In the genomic region with DNA sequence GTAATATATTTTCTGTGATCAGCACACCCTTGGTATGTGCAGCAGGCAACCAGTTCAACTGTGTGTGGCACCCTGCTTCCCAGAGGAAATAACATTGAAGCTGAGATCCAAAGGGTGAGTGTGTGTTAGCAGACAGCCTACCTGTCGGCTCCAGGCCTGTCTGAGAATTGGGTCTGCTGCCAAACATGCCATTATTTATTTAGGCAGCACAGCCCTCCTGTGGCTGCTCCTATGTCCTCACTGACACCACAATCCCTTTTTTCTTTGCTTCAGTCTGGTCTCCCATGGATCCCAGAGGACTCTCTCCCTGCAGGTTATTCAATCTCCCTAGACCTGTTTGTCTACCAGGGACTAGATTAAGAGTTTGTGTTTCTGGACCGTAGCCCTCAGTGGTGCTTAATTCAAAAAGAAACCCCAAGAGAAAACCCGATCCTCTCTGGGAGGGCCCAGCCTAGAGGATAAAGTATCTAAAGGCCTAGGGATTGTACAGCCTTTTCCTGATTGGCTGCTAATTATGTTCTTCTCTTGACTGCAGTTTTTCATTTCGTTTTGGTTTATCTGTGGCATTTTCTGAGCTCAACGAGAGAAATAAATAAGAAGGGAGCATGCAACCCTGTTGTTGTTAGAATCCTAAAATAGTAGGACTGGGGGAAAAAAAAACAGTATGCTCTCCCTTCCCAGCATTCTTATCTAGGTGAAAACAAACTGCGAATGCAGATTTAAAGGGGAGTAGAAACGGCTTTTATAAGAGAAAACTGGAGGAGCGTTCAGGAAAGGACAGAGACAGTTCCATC, we compare ENCODE assay signal across 8 cellular contexts. TPM values are rescaled to one million over a fixed set of nuclear protein-coding genes. Genes with fewer than 3 reads are reported as not detected.
DNase-seq lines count a peak whose midpoint lies in the region; ATAC-seq, FAIRE-seq and TF ChIP-seq lines count a peak whose summit lies in the region.

No MANE protein-coding gene starts in this region.

- no peak overlapping the region for H3K56ac ChIP-seq in H9 (ENCODE audit: insufficient read length, low read depth, low read length)

- H3K4me3 Mint-ChIP-seq in endodermal cell (peak overlapping the region; percentile 14), H9 (no peak overlapping the region)
- no peak overlapping the region for H3K4me3 Mint-ChIP-seq in naive thymus-derived CD4-positive, alpha-beta T cell

- WGBS in endodermal cell (ENCODE audit: insufficient coverage in 1 of 2, insufficient read length in 1 of 2), 2 experiments: 54 to 63% methylated on average over 4 to 8 of the region's 8 CpGs
- 22 to 28% methylated on average over 8 of the region's 8 CpGs for WGBS in pancreas, 2 donors
- no CpG with 5 or more reads among the region's 8 CpGs for WGBS in H9 (ENCODE audit: extremely low coverage, insufficient read length, low lambda C conversion rate)

- H2BK12ac ChIP-seq in H9 (ENCODE audit: insufficient read length, low read depth, low read length): no peak overlapping the region

- intact Hi-C loops in pancreas (cut with DNase I): loop anchor here in 1 of 3 donors (5.0 kb wide), 1 partner anchor 191 kb away; no protein-coding TSS in a partner anchor
- intact Hi-C loops in naive thymus-derived CD4-positive, alpha-beta T cell (cut with micrococcal nuclease): no loop called here

- H3K4me3 ChIP-seq in HFF-Myc (replicated peaks; ENCODE audit: low read depth, low read length) (no peak overlapping the region), endodermal cell (ENCODE audit: low read length) (peak overlapping the region; percentile 39), pancreas (no peak overlapping the region)
- H3K4me3 ChIP-seq in naive thymus-derived CD4-positive, alpha-beta T cell (ENCODE audit: low read length): no peak overlapping the region

- peaks cover 32% of the 10 kb centered on the region for H3K4me1 Mint-ChIP-seq in endodermal cell
- H3K4me1 Mint-ChIP-seq in H9: peaks cover 13 to 24% of the 10 kb centered on the region in 2 experiments
- H3K4me1 Mint-ChIP-seq in naive thymus-derived CD4-positive, alpha-beta T cell: no peaks in the 10 kb centered on the region

- no peaks in the 10 kb centered on the region for H3K79me1 ChIP-seq in H9 (ENCODE audit: insufficient read depth, low read depth, low read length, poor library complexity, severe bottlenecking)

- H3K27ac ChIP-seq in endodermal cell (ENCODE audit: low read depth, low read length) (no peak overlapping the region), pancreas (peak overlapping the region; percentile 19 to 72 (median 46)), H9 (ENCODE audit: insufficient read length, low read depth, low read length) (no peak overlapping the region)
- H3K27ac ChIP-seq in naive thymus-derived CD4-positive, alpha-beta T cell (ENCODE audit: low read depth, low read length): no peak overlapping the region

- H3K27me3 ChIP-seq in endodermal cell (ENCODE audit: control insufficient read depth, insufficient read depth, low read length, poor library complexity, severe bottlenecking): no peaks in the 10 kb centered on the region
- H3K27me3 ChIP-seq in pancreas: no peaks in the 10 kb centered on the region
- no peaks in the 10 kb centered on the region for H3K27me3 ChIP-seq in H9 (ENCODE audit: insufficient read depth, low read length)
- no peaks in the 10 kb centered on the region for H3K27me3 ChIP-seq in naive thymus-derived CD4-positive, alpha-beta T cell (ENCODE audit: control insufficient read depth in 2 of 2, insufficient read depth in 2 of 2, low read length in 2 of 2)

- H3K4me2 ChIP-seq in H9 (ENCODE audit: insufficient read depth, insufficient read length, low read length): no peak overlapping the region

- no peak overlapping the region for H4K5ac ChIP-seq in H9 (ENCODE audit: insufficient read length, low read depth, low read length)

- H3K36me3 Mint-ChIP-seq in endodermal cell (ENCODE audit: low read depth): no peaks in the 10 kb centered on the region
- H3K36me3 Mint-ChIP-seq in H9 (ENCODE audit: insufficient read depth in 1 of 3, low read depth in 3 of 3): no peaks in the 10 kb centered on the region
- H3K36me3 Mint-ChIP-seq in naive thymus-derived CD4-positive, alpha-beta T cell: no peaks in the 10 kb centered on the region

- H3K36me3 ChIP-seq in endodermal cell (ENCODE audit: control insufficient read depth, insufficient read depth, low read length): no peaks in the 10 kb centered on the region
- no peaks in the 10 kb centered on the region for H3K36me3 ChIP-seq in pancreas
- no peaks in the 10 kb centered on the region for H3K36me3 ChIP-seq in naive thymus-derived CD4-positive, alpha-beta T cell (ENCODE audit: control insufficient read depth in 2 of 3, insufficient read depth in 3 of 3, low read length in 3 of 3)

- H3K4me1 ChIP-seq in endodermal cell (ENCODE audit: control insufficient read depth, insufficient read depth, low read length): peaks cover 10% of the 10 kb centered on the region
- H3K4me1 ChIP-seq in pancreas: peaks cover 18 to 28% (median 24%) of the 10 kb centered on the region in 3 donors
- no peaks in the 10 kb centered on the region for H3K4me1 ChIP-seq in H9 (ENCODE audit: insufficient read depth, low read length)
- H3K4me1 ChIP-seq in naive thymus-derived CD4-positive, alpha-beta T cell (ENCODE audit: control insufficient read depth in 2 of 2, insufficient read depth in 2 of 2, low read length in 2 of 2): no peaks in the 10 kb centered on the region

- H2BK5ac ChIP-seq in H9 (ENCODE audit: insufficient read length, low read length): no peak overlapping the region

- H2AFZ ChIP-seq in H9 (ENCODE audit: low read length): no peak overlapping the region

- no peak overlapping the region for H2BK15ac ChIP-seq in H9 (ENCODE audit: low read depth, low read length)

- H4K8ac ChIP-seq in H9 (replicated peaks; ENCODE audit: insufficient read length, low read depth, low read length): no peak overlapping the region

- POLR2A ChIA-PET in naive thymus-derived CD4-positive, alpha-beta T cell (lab: Charles Lee): no interaction called here

- CTCF ChIA-PET in naive thymus-derived CD4-positive, alpha-beta T cell (lab: Charles Lee): interaction anchor here (0.6 to 8.8 kb wide), 4 partner anchors 11 to 56 kb away, joined by 3 to 159 read pairs (median 4); no protein-coding TSS in a partner anchor

- H3K9me3 ChIP-seq in endodermal cell (ENCODE audit: control insufficient read depth, low read length) (no peaks in the 10 kb centered on the region), pancreas (no peaks in the 10 kb centered on the region), H9 (ENCODE audit: control insufficient read depth, low read depth, low read length) (no peaks in the 10 kb centered on the region)
- H3K9me3 ChIP-seq in naive thymus-derived CD4-positive, alpha-beta T cell (ENCODE audit: control insufficient read depth in 2 of 3, low read length in 3 of 3): no peaks in the 10 kb centered on the region

- no peaks in the 10 kb centered on the region for H3K9me3 Mint-ChIP-seq in endodermal cell
- no peaks in the 10 kb centered on the region for H3K9me3 Mint-ChIP-seq in H9
- H3K9me3 Mint-ChIP-seq in naive thymus-derived CD4-positive, alpha-beta T cell: peaks cover 0 to 10% (median 0%) of the 10 kb centered on the region in 11 donors

- no peak overlapping the region for H3K14ac ChIP-seq in H9 (ENCODE audit: insufficient read depth, low read length)

- no peak overlapping the region for H3K18ac ChIP-seq in H9 (ENCODE audit: insufficient read length, low read depth, low read length)

- H3K27ac Mint-ChIP-seq in endodermal cell (peak overlapping the region; percentile 87), H9 (peak overlapping the region in 1 of 3 experiments; percentile 64; a peak in 2 of 7 replicates)
- H3K27ac Mint-ChIP-seq in naive thymus-derived CD4-positive, alpha-beta T cell: peak overlapping the region in 1 of 9 donors; percentile 57

- H2BK20ac ChIP-seq in H9 (ENCODE audit: low read depth, low read length, poor library complexity, severe bottlenecking): no peak overlapping the region

- H3K79me2 ChIP-seq in H9 (ENCODE audit: insufficient read depth, low read length): no peaks in the 10 kb centered on the region

- no peaks in the 10 kb centered on the region for H4K20me1 ChIP-seq in H9 (ENCODE audit: control insufficient read depth, insufficient read depth, insufficient read length)

- H3K23ac ChIP-seq in H9 (ENCODE audit: insufficient read length, low read depth, low read length): no peak overlapping the region

- no peak overlapping the region for H3T11ph ChIP-seq in H9 (ENCODE audit: low read length)

- H3K27me3 Mint-ChIP-seq in endodermal cell (ENCODE audit: insufficient read depth): no peaks in the 10 kb centered on the region
- no peaks in the 10 kb centered on the region for H3K27me3 Mint-ChIP-seq in H9 (ENCODE audit: low read depth)
- no peaks in the 10 kb centered on the region for H3K27me3 Mint-ChIP-seq in naive thymus-derived CD4-positive, alpha-beta T cell

- H3K23me2 ChIP-seq in H9 (ENCODE audit: insufficient read length, low read depth, low read length, poor library complexity, severe bottlenecking): no peaks in the 10 kb centered on the region

- DNase-seq in HFF-Myc (ENCODE audit: extremely low read depth, low read depth) (no peak), NCI-H526 treated with DMSO at 0.1 percent for 48 hours (lab: John Stamatoyannopoulos, UW) (peak; percentile 25), endodermal cell (peak; percentile 75), pancreas (peak in 5 of 6 donors; percentile 61 to 81 (median 73)), dedifferentiated amniotic fluid mesenchymal stem cell (ENCODE audit: extremely low spot score) (no peak), H9 (no peak)
- no peak for DNase-seq in naive thymus-derived CD4-positive, alpha-beta T cell

- ATAC-seq in pancreas (peak; percentile 92 to 95 (median 93)), GM18870 (IDR thresholded peaks at IDR 0.05; ENCODE audit: unreplicated experiment) (no peak)
- ATAC-seq in naive thymus-derived CD4-positive, alpha-beta T cell: no peak

- TF ChIP-seq CTCF in HFF-Myc (IDR thresholded peaks at IDR 0.05; ENCODE audit: low read depth, low read length, missing control alignments): peak; percentile 9
- peak; percentile 44 for TF ChIP-seq CTCF in endodermal cell (conservative IDR thresholded peaks at IDR 0.05)
- peak in 1 of 4 donors; percentile 21 for TF ChIP-seq CTCF in pancreas (IDR thresholded peaks at IDR 0.05)
- TF ChIP-seq CTCF in H9 (conservative IDR thresholded peaks at IDR 0.05): no peak

- no peak overlapping the region for H2BK120ac ChIP-seq in H9 (ENCODE audit: low read depth, low read length, poor library complexity, severe bottlenecking)

- no peak for FAIRE-seq in pancreas (lab: Jason Lieb, UNC)

- H2AK5ac ChIP-seq in H9 (ENCODE audit: insufficient read length, low read length): no peak overlapping the region

- no peak overlapping the region for H3K9ac ChIP-seq in endodermal cell (ENCODE audit: extremely low read depth, low read length, poor library complexity, severe bottlenecking)
- no peak overlapping the region for H3K9ac ChIP-seq in H9 (ENCODE audit: extremely low read depth, insufficient read length, low read length)

- H4K91ac ChIP-seq in H9 (ENCODE audit: insufficient read length, low read depth, low read length): no peak overlapping the region

- no peak overlapping the region for H3K4ac ChIP-seq in H9 (ENCODE audit: low read depth, low read length)

RNA-seq across cellular contexts. Expression of gene KCNE3, which starts 24.1 kb away (rescaled TPM):
- total RNA-seq in endodermal cell (1 to 10 TPM; 3.6 to 9.0 TPM), pancreas (10 to 100 TPM in 1 of 6 donors, 1 to 10 TPM in 5; 4.2 to 10.9 (median 6.1) TPM), H9 (2021) (4.9 and 5.6 TPM in 2 replicates)
- 1.0 TPM for polyA plus RNA-seq in endodermal cell (2013, experiment 1 of 2)
- 1.1 TPM for polyA plus RNA-seq in endodermal cell (2013, experiment 2 of 2)
- 1 to 10 TPM; 4.1 to 4.4 TPM for polyA plus RNA-seq in pancreas
- total RNA-seq in naive thymus-derived CD4-positive, alpha-beta T cell: 10 to 100 TPM in 1 of 5 experiments, 1 to 10 TPM in 1, under 1 TPM in 2, not detected in 1; 0.27 to 16.4 (median 0.97) TPM
- polyA plus RNA-seq in naive thymus-derived CD4-positive, alpha-beta T cell: not detected

RNA-seq across cellular contexts. Expression of gene PGM2L1, which starts 45.0 kb away (rescaled TPM):
- total RNA-seq in endodermal cell: 10 to 100 TPM; 12.0 to 16.1 TPM
- 11.1 TPM for polyA plus RNA-seq in endodermal cell (2013, experiment 1 of 2)
- 11.6 TPM for polyA plus RNA-seq in endodermal cell (2013, experiment 2 of 2)
- total RNA-seq in pancreas: 1 to 10 TPM; 2.2 to 9.5 (median 4.2) TPM
- polyA plus RNA-seq in pancreas: 1 to 10 TPM in 1 of 2 donors, under 1 TPM in 1; 0.96 to 1.9 TPM
- 16.9 and 17.7 TPM in 2 replicates for total RNA-seq in H9 (2021)
- 10 to 100 TPM in 2 of 5 experiments, 1 to 10 TPM in 3; 6.5 to 17.7 (median 9.9) TPM for total RNA-seq in naive thymus-derived CD4-positive, alpha-beta T cell
- polyA plus RNA-seq in naive thymus-derived CD4-positive, alpha-beta T cell: 1 to 10 TPM; 4.2 to 5.9 TPM

RNA-seq across cellular contexts. Expression of gene LIPT2, which starts 50.3 kb away (rescaled TPM):
- total RNA-seq in endodermal cell: 1 to 10 TPM; 6.7 to 9.4 TPM
- 5.6 TPM for polyA plus RNA-seq in endodermal cell (2013, experiment 1 of 2)
- 4.8 TPM for polyA plus RNA-seq in endodermal cell (2013, experiment 2 of 2)
- total RNA-seq in pancreas: 1 to 10 TPM in 5 of 6 donors, under 1 TPM in 1; 0.71 to 4.1 (median 2.2) TPM
- polyA plus RNA-seq in pancreas: 1 to 10 TPM; 1.3 to 1.6 TPM
- 7.1 and 8.2 TPM in 2 replicates for total RNA-seq in H9 (2021)
- 10 to 100 TPM in 2 of 5 experiments, 1 to 10 TPM in 3; 1.9 to 18.2 (median 9.3) TPM for total RNA-seq in naive thymus-derived CD4-positive, alpha-beta T cell
- 10 to 100 TPM; 21.6 to 23.3 TPM for polyA plus RNA-seq in naive thymus-derived CD4-positive, alpha-beta T cell

Comparison
In these comparisons a context has a peak if more than half of its experiments do, and no peak if none do; other contexts are left out.
1. DNase-seq: peak in NCI-H526 treated with DMSO at 0.1 percent for 48 hours (single experiment), endodermal cell (single experiment) and pancreas (5 of 6); none in HFF-Myc (single experiment), dedifferentiated amniotic fluid mesenchymal stem cell (single experiment), H9 (single experiment) and naive thymus-derived CD4-positive, alpha-beta T cell (0 of 9).
2. H3K27ac ChIP-seq: peak in pancreas (4 of 4); none in endodermal cell (single experiment), H9 (single experiment) and naive thymus-derived CD4-positive, alpha-beta T cell (single experiment).
3. ATAC-seq: peak in pancreas (4 of 4); none in GM18870 (single experiment) and naive thymus-derived CD4-positive, alpha-beta T cell (single experiment).